8 cellular contexts compared by ENCODE assay signal in genomic region chr14:34539407-34540180, GRCh38. TPM values are rescaled to one million over a fixed set of nuclear protein-coding genes. Genes with fewer than 3 reads are reported as not detected.
DNase-seq lines count a peak whose midpoint lies in the region; ATAC-seq and TF ChIP-seq lines count a peak whose summit lies in the region.

Gene EAPP (minus strand): TSS chr14:34539701. CDS start chr14:34539628, 73 bp downstream.

- H3K4me1 ChIP-seq in neuron (ENCODE audit: insufficient read depth, low read length): peaks cover 10% of the 10 kb centered on the region

- H3K4me3 ChIP-seq in fibroblast of the aortic adventitia (ENCODE audit: low read depth, low read length) (peak within 1 kb of the TSS; percentile 95), neuron (ENCODE audit: low read length) (peak within 1 kb of the TSS; percentile 89)

- ATAC-seq in GM21717 (IDR thresholded peaks at IDR 0.05; ENCODE audit: unreplicated experiment): peak; percentile 99

- no peak for TF ChIP-seq CTCF in fibroblast of the aortic adventitia (IDR thresholded peaks at IDR 0.05; ENCODE audit: insufficient read depth, low read length)

- H3K27me3 Mint-ChIP-seq in activated T-cell treated with anti-CD3 and anti-CD28 coated beads, Interleukin-2, amount 50 U/mL, for 24 hours: no peaks in the 10 kb centered on the region

- H3K27me3 ChIP-seq in neuron (ENCODE audit: insufficient read depth, low read length): no peaks in the 10 kb centered on the region

- peak within 1 kb of the TSS; percentile 100 for H3K4me3 Mint-ChIP-seq in activated T-cell treated with anti-CD3 and anti-CD28 coated beads, Interleukin-2, amount 50 U/mL, for 24 hours

- H2AFZ ChIP-seq in neuron (ENCODE audit: low read depth, low read length): peak within 1 kb of the TSS; percentile 63

- DNase-seq in D341Med (ENCODE audit: low spot score): peak; percentile 98
- peak; percentile 93 for DNase-seq in activated T-cell treated with anti-CD3 and anti-CD28 coated beads, Interleukin-2, amount 50 U/mL, for 24 hours
- DNase-seq in fibroblast of the aortic adventitia (ENCODE audit: low read depth): peak; percentile 95
- peak; percentile 98 for DNase-seq in superior temporal gyrus (ENCODE audit: extremely low spot score)
- DNase-seq in NOMO-1 treated with dmso at 0.1 percent for 144 hours (lab: John Stamatoyannopoulos, UW; ENCODE audit: unreplicated experiment): no peak

- peaks cover 33% of the 10 kb centered on the region for H3K4me1 Mint-ChIP-seq in activated T-cell treated with anti-CD3 and anti-CD28 coated beads, Interleukin-2, amount 50 U/mL, for 24 hours (ENCODE audit: low read depth)

- H3K9me3 Mint-ChIP-seq in activated T-cell treated with anti-CD3 and anti-CD28 coated beads, Interleukin-2, amount 50 U/mL, for 24 hours: no peaks in the 10 kb centered on the region

- H3K36me3 ChIP-seq in KOPT-K1 (ENCODE audit: insufficient read depth, low read length) (peaks cover 20% of the 10 kb centered on the region), neuron (ENCODE audit: insufficient read depth, low read length) (peaks cover 3% of the 10 kb centered on the region)

- H3K36me3 Mint-ChIP-seq in activated T-cell treated with anti-CD3 and anti-CD28 coated beads, Interleukin-2, amount 50 U/mL, for 24 hours (ENCODE audit: low read depth): peaks cover 29% of the 10 kb centered on the region

- H3K9me3 ChIP-seq in KOPT-K1 (ENCODE audit: insufficient read depth, low read length, poor library complexity, severe bottlenecking) (no peaks in the 10 kb centered on the region), neuron (ENCODE audit: low read length) (no peaks in the 10 kb centered on the region)

- H3K27ac Mint-ChIP-seq in activated T-cell treated with anti-CD3 and anti-CD28 coated beads, Interleukin-2, amount 50 U/mL, for 24 hours: peak within 1 kb of the TSS; percentile 99

- peak within 1 kb of the TSS; percentile 63 for H3K27ac ChIP-seq in KOPT-K1 (ENCODE audit: low read depth, low read length, poor library complexity, severe bottlenecking)

RNA-seq across cellular contexts. Expression of gene EAPP, which starts in this region (rescaled TPM):
- 53.6 and 56.1 TPM in 2 replicates for total RNA-seq in fibroblast of the aortic adventitia (ENCODE audit: low replicate concordance)
